In genomic region chr1:217482356-217483102, GRCh38 we compare ENCODE assay signal across 7 cellular contexts.
DNase-seq lines count a peak whose midpoint lies in the region; ATAC-seq lines count a peak whose summit lies in the region.

No MANE protein-coding gene starts in this region.

- H3K4me1 Mint-ChIP-seq in effector memory CD8-positive, alpha-beta T cell (ENCODE audit: low read depth in 2 of 2) = peaks cover 14% of the 10 kb centered on the region in 2 donors

- no peak overlapping the region for H3K4me3 Mint-ChIP-seq in effector memory CD8-positive, alpha-beta T cell

- no peaks in the 10 kb centered on the region for H3K27me3 Mint-ChIP-seq in effector memory CD8-positive, alpha-beta T cell

- H3K36me3 Mint-ChIP-seq in effector memory CD8-positive, alpha-beta T cell (ENCODE audit: insufficient read depth) = no peaks in the 10 kb centered on the region

- intact Hi-C loops in Right ventricle myocardium superior (cut with DNase I) = no loop called here

- DNase-seq in RPMI7951 (ENCODE audit: low read depth) = peak; percentile 81
- no peak for DNase-seq in effector memory CD8-positive, alpha-beta T cell
- DNase-seq in stimulated activated CD8-positive, alpha-beta memory T cell treated with anti-CD3 and anti-CD28 coated beads, Interleukin-7, amount 100 ng/mL, for 48 hours (ENCODE audit: extremely low read depth in 1 of 2, low read depth in 1 of 2) = peak; percentile 15 to 67
- DNase-seq in Right ventricle myocardium superior = no peak
- no peak for DNase-seq in NCI-H774 (lab: John Stamatoyannopoulos, UW)

- peaks cover 0 to 2% of the 10 kb centered on the region in 2 donors for H3K9me3 Mint-ChIP-seq in effector memory CD8-positive, alpha-beta T cell

- ATAC-seq in GM18870 (IDR thresholded peaks at IDR 0.05; ENCODE audit: unreplicated experiment) (peak; percentile 99), HG02852 (IDR thresholded peaks at IDR 0.05; ENCODE audit: unreplicated experiment) (peak; percentile 99), Right ventricle myocardium superior (ENCODE audit: poor library complexity) (no peak)
- ATAC-seq in effector memory CD8-positive, alpha-beta T cell (replicated peaks) = peak; percentile 54

- peak overlapping the region in 1 of 2 donors; percentile 4 for H3K27ac Mint-ChIP-seq in effector memory CD8-positive, alpha-beta T cell

Comparison
In these comparisons a context has a peak if more than half of its experiments do, and no peak if none do; other contexts are left out.
1. DNase-seq: peak in RPMI7951 (single experiment) and stimulated activated CD8-positive, alpha-beta memory T cell treated with anti-CD3 and anti-CD28 coated beads, Interleukin-7, amount 100 ng/mL, for 48 hours (2 of 2); none in effector memory CD8-positive, alpha-beta T cell (0 of 3), Right ventricle myocardium superior (single experiment) and NCI-H774 (single experiment).